Comparison of ENCODE assay signal across 1 cellular context in the genomic region with DNA sequence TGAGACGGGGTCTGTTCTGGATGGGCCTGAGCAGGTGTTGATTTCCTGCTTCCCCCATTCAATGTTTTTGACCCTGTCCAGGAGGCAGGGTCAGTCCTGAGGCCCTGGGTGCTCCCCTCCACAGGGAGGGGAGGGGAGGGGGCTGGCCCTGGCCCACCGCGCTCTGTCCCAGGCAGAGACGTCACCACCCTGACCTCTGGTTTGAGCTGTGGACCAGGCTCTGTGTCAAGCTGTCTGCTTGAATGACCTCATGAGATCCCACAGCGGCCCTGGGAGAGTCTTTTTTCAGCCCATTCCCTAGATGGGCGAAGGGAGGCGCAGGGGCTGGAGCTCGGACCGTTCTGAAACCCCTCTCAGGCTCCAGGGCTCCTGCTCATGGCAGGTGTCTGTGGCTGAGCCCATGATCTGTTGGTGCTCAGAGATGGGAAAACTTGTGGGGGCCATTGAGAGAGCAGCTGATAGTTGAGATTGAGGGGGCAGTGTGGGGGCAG.
TF ChIP-seq lines count a peak whose summit lies in the region.

No MANE protein-coding gene starts in this region.

TF ChIP-seq in A549, 52 proteins besides CTCF, POLR2A, EP300 and RAD21 (continued from another document):
- TF ChIP-seq CHD2 (IDR thresholded peaks at IDR 0.05; ENCODE audit: low read length, partially characterized antibody) (no peak), SMC3 (IDR thresholded peaks at IDR 0.05) (no peak), ZFP36 (IDR thresholded peaks at IDR 0.05; ENCODE audit: borderline replicate concordance, partially characterized antibody) (no peak)
